ENCODE assay signal across 1 cellular context in the genomic region with DNA sequence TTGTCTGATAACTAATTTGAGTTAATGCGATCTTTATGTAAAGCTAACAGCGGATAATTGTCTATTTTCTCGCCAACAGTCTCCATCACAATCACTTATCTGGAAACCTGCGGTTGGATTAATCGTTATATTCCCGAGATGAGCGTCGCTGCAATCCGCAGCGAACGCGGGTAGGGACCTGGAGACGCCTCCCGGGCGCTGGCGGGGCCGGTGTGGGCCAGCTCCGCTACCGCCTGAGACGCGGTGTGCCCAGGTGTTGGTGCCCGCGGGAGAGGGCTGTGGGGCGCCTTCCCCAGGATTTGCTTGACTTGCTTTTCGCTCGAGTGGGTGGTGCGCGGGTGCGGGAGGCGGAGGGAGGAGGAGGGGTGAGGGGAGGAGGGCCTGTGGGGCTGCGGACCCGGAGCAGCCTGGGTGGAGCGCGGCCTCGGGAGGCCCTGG.
A peak's percentile ranks its signal among the peaks of the same experiment; 100 is the strongest.
TF ChIP-seq lines count a peak whose summit lies in the region.

No MANE protein-coding gene starts in this region.

TF ChIP-seq in GM23338, 12 proteins besides CTCF, POLR2A, EP300 and RAD21:
- TF ChIP-seq EZH2 (IDR thresholded peaks at IDR 0.05; ENCODE audit: low read depth, unreplicated experiment) (peak; percentile 96), EZH2phosphoT487 (IDR thresholded peaks at IDR 0.05; ENCODE audit: unreplicated experiment) (peak; percentile 72)
- TF ChIP-seq, protein P1, sequence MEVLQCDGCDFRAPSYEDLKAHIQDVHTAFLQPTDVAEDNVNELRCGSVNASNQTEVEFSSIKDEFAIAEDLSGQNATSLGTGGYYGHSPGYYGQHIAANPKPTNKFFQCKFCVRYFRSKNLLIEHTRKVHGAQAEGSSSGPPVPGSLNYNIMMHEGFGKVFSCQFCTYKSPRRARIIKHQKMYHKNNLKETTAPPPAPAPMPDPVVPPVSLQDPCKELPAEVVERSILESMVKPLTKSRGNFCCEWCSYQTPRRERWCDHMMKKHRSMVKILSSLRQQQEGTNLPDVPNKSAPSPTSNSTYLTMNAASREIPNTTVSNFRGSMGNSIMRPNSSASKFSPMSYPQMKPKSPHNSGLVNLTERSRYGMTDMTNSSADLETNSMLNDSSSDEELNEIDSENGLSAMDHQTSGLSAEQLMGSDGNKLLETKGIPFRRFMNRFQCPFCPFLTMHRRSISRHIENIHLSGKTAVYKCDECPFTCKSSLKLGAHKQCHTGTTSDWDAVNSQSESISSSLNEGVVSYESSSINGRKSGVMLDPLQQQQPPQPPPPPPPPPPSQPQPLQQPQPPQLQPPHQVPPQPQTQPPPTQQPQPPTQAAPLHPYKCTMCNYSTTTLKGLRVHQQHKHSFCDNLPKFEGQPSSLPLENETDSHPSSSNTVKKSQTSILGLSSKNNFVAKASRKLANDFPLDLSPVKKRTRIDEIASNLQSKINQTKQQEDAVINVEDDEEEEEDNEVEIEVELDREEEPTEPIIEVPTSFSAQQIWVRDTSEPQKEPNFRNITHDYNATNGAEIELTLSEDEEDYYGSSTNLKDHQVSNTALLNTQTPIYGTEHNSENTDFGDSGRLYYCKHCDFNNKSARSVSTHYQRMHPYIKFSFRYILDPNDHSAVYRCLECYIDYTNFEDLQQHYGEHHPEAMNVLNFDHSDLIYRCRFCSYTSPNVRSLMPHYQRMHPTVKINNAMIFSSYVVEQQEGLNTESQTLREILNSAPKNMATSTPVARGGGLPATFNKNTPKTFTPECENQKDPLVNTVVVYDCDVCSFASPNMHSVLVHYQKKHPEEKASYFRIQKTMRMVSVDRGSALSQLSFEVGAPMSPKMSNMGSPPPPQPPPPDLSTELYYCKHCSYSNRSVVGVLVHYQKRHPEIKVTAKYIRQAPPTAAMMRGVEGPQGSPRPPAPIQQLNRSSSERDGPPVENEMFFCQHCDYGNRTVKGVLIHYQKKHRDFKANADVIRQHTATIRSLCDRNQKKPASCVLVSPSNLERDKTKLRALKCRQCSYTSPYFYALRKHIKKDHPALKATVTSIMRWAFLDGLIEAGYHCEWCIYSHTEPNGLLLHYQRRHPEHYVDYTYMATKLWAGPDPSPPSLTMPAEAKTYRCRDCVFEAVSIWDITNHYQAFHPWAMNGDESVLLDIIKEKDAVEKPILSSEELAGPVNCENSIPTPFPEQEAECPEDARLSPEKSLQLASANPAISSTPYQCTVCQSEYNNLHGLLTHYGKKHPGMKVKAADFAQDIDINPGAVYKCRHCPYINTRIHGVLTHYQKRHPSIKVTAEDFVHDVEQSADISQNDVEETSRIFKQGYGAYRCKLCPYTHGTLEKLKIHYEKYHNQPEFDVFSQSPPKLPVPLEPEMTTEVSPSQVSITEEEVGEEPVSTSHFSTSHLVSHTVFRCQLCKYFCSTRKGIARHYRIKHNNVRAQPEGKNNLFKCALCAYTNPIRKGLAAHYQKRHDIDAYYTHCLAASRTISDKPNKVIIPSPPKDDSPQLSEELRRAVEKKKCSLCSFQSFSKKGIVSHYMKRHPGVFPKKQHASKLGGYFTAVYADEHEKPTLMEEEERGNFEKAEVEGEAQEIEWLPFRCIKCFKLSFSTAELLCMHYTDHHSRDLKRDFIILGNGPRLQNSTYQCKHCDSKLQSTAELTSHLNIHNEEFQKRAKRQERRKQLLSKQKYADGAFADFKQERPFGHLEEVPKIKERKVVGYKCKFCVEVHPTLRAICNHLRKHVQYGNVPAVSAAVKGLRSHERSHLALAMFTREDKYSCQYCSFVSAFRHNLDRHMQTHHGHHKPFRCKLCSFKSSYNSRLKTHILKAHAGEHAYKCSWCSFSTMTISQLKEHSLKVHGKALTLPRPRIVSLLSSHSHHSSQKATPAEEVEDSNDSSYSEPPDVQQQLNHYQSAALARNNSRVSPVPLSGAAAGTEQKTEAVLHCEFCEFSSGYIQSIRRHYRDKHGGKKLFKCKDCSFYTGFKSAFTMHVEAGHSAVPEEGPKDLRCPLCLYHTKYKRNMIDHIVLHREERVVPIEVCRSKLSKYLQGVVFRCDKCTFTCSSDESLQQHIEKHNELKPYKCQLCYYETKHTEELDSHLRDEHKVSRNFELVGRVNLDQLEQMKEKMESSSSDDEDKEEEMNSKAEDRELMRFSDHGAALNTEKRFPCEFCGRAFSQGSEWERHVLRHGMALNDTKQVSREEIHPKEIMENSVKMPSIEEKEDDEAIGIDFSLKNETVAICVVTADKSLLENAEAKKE (CRISPR knock-in tag; IDR thresholded peaks at IDR 0.05) = no peak
TF ChIP-seq in GM23338: peak in this region for 2.
